ENCODE assay signal across 14 cellular contexts in the genomic region with DNA sequence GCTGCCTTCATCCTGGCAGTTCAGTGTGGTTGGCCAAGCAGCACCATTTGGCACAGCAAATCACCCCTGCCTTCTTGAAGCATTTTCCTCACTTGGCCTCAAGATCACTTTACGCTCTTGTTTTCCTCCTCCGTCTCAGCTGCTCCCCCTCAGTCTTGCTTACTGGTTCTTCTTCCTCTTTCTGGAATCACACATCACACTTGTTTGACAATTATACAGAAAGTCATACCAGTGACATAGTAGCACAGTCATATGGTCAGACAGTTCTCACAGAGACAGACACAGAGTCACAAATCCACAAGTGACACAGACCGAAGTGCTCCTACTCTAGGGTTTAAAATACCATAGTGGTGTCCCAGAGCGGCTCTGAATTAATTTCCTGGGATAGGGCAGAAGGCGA. TPM values are rescaled to one million over a fixed set of nuclear protein-coding genes. Genes with fewer than 3 reads are reported as not detected.
A peak's percentile ranks its signal among the peaks of the same experiment; 100 is the strongest.
DNase-seq lines count a peak whose midpoint lies in the region; ATAC-seq and TF ChIP-seq lines count a peak whose summit lies in the region.
"Had no signal": no experiment of that assay in that cellular context is flagged by ENCODE, and none has a peak within 500 bp of the region (broad histone marks: within the 10 kb centered on the region; RNA-seq: fewer than 3 reads in every experiment).

No MANE protein-coding gene starts in this region.

- no peaks in the 10 kb centered on the region for H3K36me3 Mint-ChIP-seq in memory B cell

- H3K4me3 Mint-ChIP-seq in memory B cell: no peak overlapping the region

- H3K4me1 ChIP-seq in OCI-LY3 (ENCODE audit: low read length) (peaks cover 20% of the 10 kb centered on the region), uterus (no peaks in the 10 kb centered on the region)

- no peak overlapping the region for H3K9ac ChIP-seq in OCI-LY3 (ENCODE audit: low read length)

- no peak overlapping the region for H3K27ac ChIP-seq in OCI-LY3 (ENCODE audit: low read length)
- no peak overlapping the region for H3K27ac ChIP-seq in uterus
- H3K27ac ChIP-seq: RWPE1, upper lobe of left lung had no signal

- H3K9me3 ChIP-seq in OCI-LY3 (ENCODE audit: insufficient read depth, low read length) (no peaks in the 10 kb centered on the region), uterus (no peaks in the 10 kb centered on the region)
- H3K9me3 ChIP-seq: upper lobe of left lung had no signal

- H4K20me1 ChIP-seq in OCI-LY3 (ENCODE audit: insufficient read depth, low read length): no peaks in the 10 kb centered on the region

- H3K27me3 ChIP-seq in OCI-LY3 (ENCODE audit: low read depth, low read length) (no peaks in the 10 kb centered on the region), uterus (no peaks in the 10 kb centered on the region)
- H3K27me3 ChIP-seq: upper lobe of left lung had no signal

- ATAC-seq in GM21786 (IDR thresholded peaks at IDR 0.05; ENCODE audit: unreplicated experiment) (peak; percentile 67), memory B cell (ENCODE audit: low read depth) (peak; percentile 90)

- peak; percentile 12 for DNase-seq in GM12865 (ENCODE audit: low read depth)
- peak; percentile 16 to 29 for DNase-seq in memory B cell (ENCODE audit: low spot score in 2 of 2)
- no peak for DNase-seq in middle frontal gyrus (ENCODE audit: extremely low spot score, low spot score)
- no peak for DNase-seq in OCI-M2 (lab: John Stamatoyannopoulos, UW; ENCODE audit: unreplicated experiment)
- no peak for DNase-seq in NCI-H1694 treated with DMSO at 0.1 percent for 48 hours (lab: John Stamatoyannopoulos, UW)
- DNase-seq in uterus: no peak
- DNase-seq: H7, midbrain, NCI-H510A, upper lobe of left lung had no signal

- no peaks in the 10 kb centered on the region for H3K27me3 Mint-ChIP-seq in memory B cell
- H3K27me3 Mint-ChIP-seq: progenitor cell of endocrine pancreas had no signal

- intact Hi-C loops in uterus (cut with DNase I; ENCODE audit: low total_unique reads): loop anchor here (10.0 kb wide), 1 partner anchor 621 kb away; no protein-coding TSS in a partner anchor

- H3K79me2 ChIP-seq in OCI-LY3 (ENCODE audit: low read length): no peaks in the 10 kb centered on the region

- H3K4me1 Mint-ChIP-seq in memory B cell: peaks cover 2% of the 10 kb centered on the region

- no peak overlapping the region for H3K27ac Mint-ChIP-seq in memory B cell
- H3K27ac Mint-ChIP-seq: progenitor cell of endocrine pancreas had no signal

- H3K4me2 ChIP-seq in OCI-LY3 (ENCODE audit: low read length): peak overlapping the region; percentile 58

- H3K9me3 Mint-ChIP-seq in memory B cell: no peaks in the 10 kb centered on the region

- H3K36me3 ChIP-seq in OCI-LY3 (replicated peaks; ENCODE audit: low read depth, low read length) (no peaks in the 10 kb centered on the region), uterus (no peaks in the 10 kb centered on the region)
- H3K36me3 ChIP-seq: upper lobe of left lung had no signal

- TF ChIP-seq CTCF in GM12865 (IDR thresholded peaks at IDR 0.05; ENCODE audit: insufficient read depth, low read depth, low read length, missing control alignments) (no peak), OCI-LY3 (IDR thresholded peaks at IDR 0.05; ENCODE audit: low read depth, low read length) (no peak), uterus (IDR thresholded peaks at IDR 0.05) (no peak)

- no peak overlapping the region for H3K4me3 ChIP-seq in GM12865 (ENCODE audit: low read depth, low read length)
- H3K4me3 ChIP-seq in OCI-LY3 (ENCODE audit: low read length): no peak overlapping the region
- H3K4me3 ChIP-seq in uterus: no peak overlapping the region
- H3K4me3 ChIP-seq: upper lobe of left lung had no signal

- H2AFZ ChIP-seq in OCI-LY3 (ENCODE audit: low read depth, low read length): no peak overlapping the region

- no peak for TF ChIP-seq POLR2A in uterus (IDR thresholded peaks at IDR 0.05)

RNA-seq across cellular contexts. Expression of gene ARL4A, which starts 43.8 kb away (rescaled TPM):
- 10 to 100 TPM; 38.5 to 89.7 (median 72.7) TPM for total RNA-seq in uterus

Comparison
In these comparisons a context has a peak if more than half of its experiments do, and no peak if none do; other contexts are left out.
1. DNase-seq: peak in GM12865 (single experiment) and memory B cell (2 of 2); none in middle frontal gyrus (single experiment), OCI-M2 (single experiment), NCI-H1694 treated with DMSO at 0.1 percent for 48 hours (single experiment) and uterus (0 of 2).